Comparison of ENCODE assay signal across 26 cellular contexts in genomic region chr3:171044384-171044783, GRCh38. TPM values are rescaled to one million over a fixed set of nuclear protein-coding genes. Genes with fewer than 3 reads are reported as not detected.
DNase-seq lines count a peak whose midpoint lies in the region; ATAC-seq and TF ChIP-seq lines count a peak whose summit lies in the region.
"Had no signal": no experiment of that assay in that cellular context is flagged by ENCODE, and none has a peak within 500 bp of the region (broad histone marks: within the 10 kb centered on the region; RNA-seq: fewer than 3 reads in every experiment).

No MANE protein-coding gene starts in this region.

- no peaks in the 10 kb centered on the region for H3K79me2 ChIP-seq in hepatocyte

- H3K9me3 ChIP-seq in hepatocyte (ENCODE audit: low read depth): no peaks in the 10 kb centered on the region
- H3K9me3 ChIP-seq in liver (ENCODE audit: control insufficient read depth in 4 of 4, low read length in 3 of 4): no peaks in the 10 kb centered on the region
- H3K9me3 ChIP-seq: BLaER1, HAP-1, SJSA1 had no signal

- H3K9me2 ChIP-seq in hepatocyte (replicated peaks; ENCODE audit: insufficient read depth): no peaks in the 10 kb centered on the region

- H3K4me1 ChIP-seq in hepatocyte (ENCODE audit: insufficient read depth) (peaks cover 18% of the 10 kb centered on the region), liver (ENCODE audit: control insufficient read depth in 4 of 4, insufficient read depth in 4 of 4, low read length in 3 of 4) (peaks cover 7 to 38% (median 24%) of the 10 kb centered on the region in 4 donors)
- H3K4me1 ChIP-seq: BLaER1, HAP-1, SJSA1 had no signal

- ATAC-seq in GM18861 (IDR thresholded peaks at IDR 0.05; ENCODE audit: unreplicated experiment): no peak
- ATAC-seq in HG03280 (IDR thresholded peaks at IDR 0.05; ENCODE audit: unreplicated experiment): no peak

- H3K36me3 ChIP-seq in hepatocyte (replicated peaks; ENCODE audit: insufficient read depth, low read depth) (no peaks in the 10 kb centered on the region), liver (ENCODE audit: control insufficient read depth in 4 of 4, insufficient read depth in 3 of 4, low read depth in 1 of 4, low read length in 3 of 4) (no peaks in the 10 kb centered on the region)
- H3K36me3 ChIP-seq: BLaER1, HAP-1, SJSA1 had no signal

- no peaks in the 10 kb centered on the region for H3K27me3 ChIP-seq in hepatocyte
- no peaks in the 10 kb centered on the region for H3K27me3 ChIP-seq in liver (ENCODE audit: control insufficient read depth in 4 of 4, insufficient read depth in 4 of 4, low read length in 3 of 4)
- H3K27me3 ChIP-seq: BLaER1, SJSA1 had no signal

- no peak overlapping the region for H3K9ac ChIP-seq in liver (ENCODE audit: low read depth in 1 of 2, low read length in 2 of 2)
- H3K9ac ChIP-seq: BLaER1, KMS-11 had no signal

- TF ChIP-seq CTCF in hepatocyte (IDR thresholded peaks at IDR 0.05; ENCODE audit: poor library complexity) (no peak), liver (IDR thresholded peaks at IDR 0.05; ENCODE audit: low read depth, low read length, missing input control) (no peak)

- no peak overlapping the region for H3K4me3 ChIP-seq in hepatocyte
- no peak overlapping the region for H3K4me3 ChIP-seq in liver (ENCODE audit: low read depth in 1 of 3, low read length in 3 of 3)
- H3K4me3 ChIP-seq: BLaER1, HAP-1, SJSA1 had no signal

- no peak overlapping the region for H2AFZ ChIP-seq in hepatocyte

- peak overlapping the region; percentile 87 for H3K27ac ChIP-seq in hepatocyte
- peak overlapping the region; percentile 58 to 62 for H3K27ac ChIP-seq in liver (ENCODE audit: low read depth in 1 of 2, low read length in 2 of 2)
- H3K27ac ChIP-seq: BLaER1, KMS-11, SJSA1 had no signal

- no peaks in the 10 kb centered on the region for H4K20me1 ChIP-seq in hepatocyte (ENCODE audit: insufficient read depth, poor library complexity, severe bottlenecking)
- H4K20me1 ChIP-seq: BLaER1 had no signal

- H3K4me2 ChIP-seq in hepatocyte: peak overlapping the region; percentile 9
- H3K4me2 ChIP-seq: BLaER1, KMS-11 had no signal

- 33% methylated on average over 1 of the region's 1 CpG for WGBS in hepatocyte (ENCODE audit: low lambda C conversion rate, missing lambda C conversion rate)
- 4% methylated on average over 1 of the region's 1 CpG for WGBS in liver

- peak; percentile 6 for DNase-seq in NCI-H748 (lab: John Stamatoyannopoulos, UW; ENCODE audit: unreplicated experiment)
- no peak for DNase-seq in NCI-H748 treated with DMSO at 0.1 percent for 48 hours (lab: John Stamatoyannopoulos, UW)
- DNase-seq in hepatocyte (ENCODE audit: low spot score): no peak
- DNase-seq in activated naive CD4-positive, alpha-beta T cell treated with anti-CD3 and anti-CD28 coated beads, Interleukin-2, amount 50 U/mL, for 16 hours: no peak
- DNase-seq: CD4-positive, alpha-beta T cell; GOT3; HFFc6; MM.1S; NCI-H1694; NCI-H2029 treated with DMSO at 0.1 percent for 48 hours; NCI-H2171 treated with DMSO at 0.1 percent for 48 hours; NCI-H345; NCI-H524 treated with DMSO at 0.1 percent for 48 hours; Right ventricle myocardium superior; RPMI8226 had no signal

- peak in 1 of 2 donors; percentile 42 for TF ChIP-seq RAD21 in liver (IDR thresholded peaks at IDR 0.05)

TF ChIP-seq in liver, 16 proteins besides CTCF, POLR2A, EP300 and RAD21:
- TF ChIP-seq JUND (IDR thresholded peaks at IDR 0.05) (peak in 1 of 2 donors; percentile 56), HNF4G (IDR thresholded peaks at IDR 0.05) (no peak), YY1 (IDR thresholded peaks at IDR 0.05) (peak; percentile 34), HNF4A (conservative IDR thresholded peaks at IDR 0.05) (peak; percentile 54 to 71), SP1 (IDR thresholded peaks at IDR 0.05) (peak; percentile 41), RXRA (IDR thresholded peaks at IDR 0.05) (peak; percentile 44 to 50), NR2F2 (IDR thresholded peaks at IDR 0.05) (no peak)
- TF ChIP-seq, protein P1, sequence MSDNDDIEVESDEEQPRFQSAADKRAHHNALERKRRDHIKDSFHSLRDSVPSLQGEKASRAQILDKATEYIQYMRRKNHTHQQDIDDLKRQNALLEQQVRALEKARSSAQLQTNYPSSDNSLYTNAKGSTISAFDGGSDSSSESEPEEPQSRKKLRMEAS (IDR thresholded peaks at IDR 0.05): no peak
TF ChIP-seq in liver: peak in this region for 5.

RNA-seq across cellular contexts. Expression of gene SLC2A2, which starts 17.9 kb away (rescaled TPM):
- total RNA-seq in hepatocyte (123 and 133 TPM in 2 replicates), liver (100 to 1,000 TPM; 434 to 506 TPM)
- polyA plus RNA-seq in hepatocyte (21.7 and 40.8 TPM in 2 replicates), liver (100 to 1,000 TPM; 160 to 209 TPM)
- total RNA-seq: CD4-positive, alpha-beta T cell; Daoy; G401; HFFc6; Right ventricle myocardium superior; SJSA1 had no signal
- polyA plus RNA-seq: AG04450, IgD-negative memory B cell had no signal
